6 cellular contexts compared by ENCODE assay signal in genomic region chr17:63984651-63985386, GRCh38. TPM values are rescaled to one million over a fixed set of nuclear protein-coding genes. Genes with fewer than 3 reads are reported as not detected.
DNase-seq lines count a peak whose midpoint lies in the region; ATAC-seq and TF ChIP-seq lines count a peak whose summit lies in the region.

No MANE protein-coding gene starts in this region.

- H3K4me3 Mint-ChIP-seq in natural killer cell, result peak overlapping the region; percentile 62

- peak in 3 of 4 experiments; percentile 10 to 31 (median 19) for DNase-seq in activated CD4-positive, CD25-positive, alpha-beta regulatory T cell (lab: John Stamatoyannopoulos, UW)
- no peak for DNase-seq in activated CD4-positive, CD25-positive, alpha-beta regulatory T cell treated with anti-CD3 and anti-CD28 coated beads, Interleukin-2, amount 50 U/mL, for 72 hours
- DNase-seq in astrocyte of the spinal cord (ENCODE audit: low read depth, low spot score) (peak; percentile 89), natural killer cell (peak; percentile 58)

- in situ Hi-C loops in astrocyte of the spinal cord (cut with HindIII; ENCODE audit: low sequenced_read_pairs), result no loop called here

- peak overlapping the region; percentile 67 to 86 for H3K27ac Mint-ChIP-seq in natural killer cell

- no peaks in the 10 kb centered on the region for H3K9me3 Mint-ChIP-seq in natural killer cell

- TF ChIP-seq CTCF in astrocyte of the spinal cord (IDR thresholded peaks at IDR 0.05; ENCODE audit: low read depth, low read length) (no peak), natural killer cell (IDR thresholded peaks at IDR 0.05) (no peak)

- intact Hi-C loops in natural killer cell (cut with micrococcal nuclease), result loop anchor here (1.0 to 5.0 kb wide), 2 partner anchors 38 to 40 kb away; no protein-coding TSS in a partner anchor

- H3K4me1 Mint-ChIP-seq in natural killer cell, result peaks cover 14 to 30% of the 10 kb centered on the region in 2 donors

- no peaks in the 10 kb centered on the region for H3K36me3 Mint-ChIP-seq in natural killer cell

- H3K27me3 Mint-ChIP-seq in natural killer cell (ENCODE audit: low read depth in 2 of 2), result no peaks in the 10 kb centered on the region

- no peak overlapping the region for H3K4me3 ChIP-seq in astrocyte of the spinal cord (ENCODE audit: low read depth, low read length)

- ATAC-seq in natural killer cell (peak; percentile 91 to 98 (median 98)), HG03159 (IDR thresholded peaks at IDR 0.05; ENCODE audit: unreplicated experiment) (no peak), GM19035 (IDR thresholded peaks at IDR 0.05; ENCODE audit: unreplicated experiment) (no peak)

RNA-seq across cellular contexts. Expression of gene SCN4A, which starts 12.1 kb away (rescaled TPM):
- total RNA-seq in natural killer cell, result under 1 TPM; 0.10 to 0.14 (median 0.14) TPM

RNA-seq across cellular contexts. Expression of gene PRR29, which starts 13.3 kb away (rescaled TPM):
- total RNA-seq in natural killer cell, result 1 to 10 TPM in 2 of 3 donors, under 1 TPM in 1; 0.92 to 1.6 (median 1.6) TPM

RNA-seq across cellular contexts. Expression of gene ICAM2, which starts 35.6 kb away (rescaled TPM):
- 10 to 100 TPM; 73.2 to 91.0 (median 78.0) TPM for total RNA-seq in natural killer cell

RNA-seq across cellular contexts. Expression of gene CD79B, which starts 52.7 kb away (rescaled TPM):
- total RNA-seq in natural killer cell, result 10 to 100 TPM; 26.9 to 28.9 (median 27.2) TPM

Comparison
In these comparisons a context has a peak if more than half of its experiments do, and no peak if none do; other contexts are left out.
1. ATAC-seq: peak in natural killer cell (3 of 3); none in HG03159 (single experiment) and GM19035 (single experiment).